17 cellular contexts compared by ENCODE assay signal in the genomic region with DNA sequence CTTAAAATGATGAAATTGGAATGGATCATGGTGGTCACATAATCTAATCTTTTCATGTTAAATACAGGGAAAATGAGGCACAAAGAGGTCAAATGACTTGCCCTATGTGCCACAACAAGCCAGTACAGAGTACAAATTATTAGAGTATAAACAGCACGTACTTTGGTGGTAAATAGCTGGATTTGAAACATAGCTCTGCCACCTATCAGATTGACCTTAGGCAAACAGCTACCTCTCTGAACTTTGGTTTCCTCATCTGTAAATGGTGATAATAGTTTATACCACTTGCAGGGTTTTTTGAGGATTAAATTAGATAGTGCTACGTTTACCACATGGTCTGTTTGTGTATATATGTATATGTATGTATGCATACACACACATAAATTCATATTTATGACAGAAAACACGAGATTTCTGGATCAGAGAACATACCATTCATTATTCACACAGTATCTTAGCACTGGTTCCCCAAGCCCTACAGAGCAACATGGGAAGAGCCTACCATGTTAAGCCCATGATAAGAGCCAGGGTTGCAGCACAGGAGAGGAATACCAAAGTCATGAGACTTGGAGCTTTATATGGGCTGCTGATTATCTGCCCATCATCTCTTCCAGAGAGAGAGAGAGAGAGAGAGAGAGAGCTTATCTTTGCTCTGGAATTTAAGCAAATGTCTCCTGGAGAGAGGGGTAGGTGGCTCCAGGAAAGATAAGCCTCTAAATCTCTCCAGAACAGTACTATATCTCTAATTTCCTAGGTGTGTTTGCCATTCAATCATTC.
"Had no signal": no experiment of that assay in that cellular context is flagged by ENCODE, and none has a peak within 500 bp of the region (broad histone marks: within the 10 kb centered on the region; RNA-seq: fewer than 3 reads in every experiment).

No MANE protein-coding gene starts in this region.

- H3K4me1 ChIP-seq: adrenal gland, esophagus muscularis mucosa, left lung had no signal

- H3K27ac ChIP-seq: adrenal gland, esophagus muscularis mucosa, left lung, ovary, stomach had no signal

- H3K36me3 ChIP-seq: adrenal gland, esophagus muscularis mucosa, left lung, ovary, stomach had no signal

- H3K27me3 ChIP-seq: adrenal gland, left lung, ovary, stomach had no signal

- H3K4me3 ChIP-seq: adrenal gland, esophagus muscularis mucosa, left lung, ovary, stomach had no signal

- DNase-seq: activated CD4-positive, alpha-beta T cell treated with anti-CD3 and anti-CD28 coated beads, Interleukin-2, amount 10 ng/mL, durations not matched to agents 7 days and 5 days; activated CD4-positive, CD25-positive, alpha-beta regulatory T cell; activated naive CD4-positive, alpha-beta T cell treated with anti-CD3 and anti-CD28 coated beads, Interleukin-2, amount 50 U/mL, for 16 hours; activated T-cell treated with anti-CD3 and anti-CD28 coated beads for 4 hours; adrenal gland; foreskin melanocyte; head of caudate nucleus; left lung; mesenchymal stem cell; ovary; stomach; T-helper 17 cell had no signal

- FAIRE-seq: endometrium, islet of Langerhans, urothelium cell line had no signal

- H3K9me3 ChIP-seq: adrenal gland, esophagus muscularis mucosa, left lung, ovary, stomach had no signal

- ATAC-seq: activated T-helper 17 cell treated with anti-CD3 and anti-CD28 coated beads, Interleukin-2, amount 50 U/mL, for 72 hours; left lung; T-helper 17 cell had no signal
